In the genomic region with DNA sequence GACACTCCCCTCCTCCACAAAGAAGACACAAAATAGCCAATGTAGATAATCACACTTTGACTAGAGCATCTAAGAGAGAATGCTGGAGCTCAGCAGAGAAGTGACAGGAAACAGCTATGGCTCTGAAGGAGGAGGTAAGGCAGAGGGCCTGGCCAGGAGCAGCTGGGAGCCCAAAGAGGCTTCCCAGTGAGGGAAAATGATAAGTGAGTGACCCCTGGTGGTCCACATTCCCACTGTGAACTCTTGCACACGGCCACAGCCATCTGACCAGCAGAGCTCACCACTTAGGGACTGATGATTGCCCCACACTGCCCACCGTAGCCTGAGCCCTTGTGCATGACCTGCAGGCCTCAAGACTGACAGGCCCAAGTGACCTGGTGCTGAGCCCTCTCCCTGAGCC, we compare ENCODE assay signal across 12 cellular contexts.
DNase-seq lines count a peak whose midpoint lies in the region; ATAC-seq and TF ChIP-seq lines count a peak whose summit lies in the region.
"Had no signal": no experiment of that assay in that cellular context is flagged by ENCODE, and none has a peak within 500 bp of the region (broad histone marks: within the 10 kb centered on the region; RNA-seq: fewer than 3 reads in every experiment).

No MANE protein-coding gene starts in this region.

- no peak overlapping the region for H3K4me3 ChIP-seq in uterus

- no peak overlapping the region for H3K27ac Mint-ChIP-seq in stimulated activated naive B cell treated with anti-CD40 and anti-IgM and Interleukin-4, amounts not matched to agents 10 μg/mL and 1 μg/mL and 100 μg/mL, for 72 hours
- H3K27ac Mint-ChIP-seq: stimulated activated naive CD8-positive, alpha-beta T cell treated with anti-CD3 and anti-CD28 coated beads, Interleukin-15, amount 100 ng/mL, for 72 hours had no signal

- H3K4me3 Mint-ChIP-seq in stimulated activated naive B cell treated with anti-CD40 and anti-IgM and Interleukin-4, amounts not matched to agents 10 μg/mL and 1 μg/mL and 100 μg/mL, for 72 hours = no peak overlapping the region
- H3K4me3 Mint-ChIP-seq: stimulated activated naive CD8-positive, alpha-beta T cell treated with anti-CD3 and anti-CD28 coated beads, Interleukin-15, amount 100 ng/mL, for 72 hours had no signal

- ATAC-seq in HG02623 (IDR thresholded peaks at IDR 0.05; ENCODE audit: unreplicated experiment) = peak; percentile 77
- ATAC-seq in stimulated activated naive B cell treated with anti-CD40 and anti-IgM and Interleukin-4, amounts not matched to agents 10 μg/mL and 1 μg/mL and 100 μg/mL, for 72 hours (replicated peaks) = peak; percentile 63 to 70
- ATAC-seq: stimulated activated naive CD8-positive, alpha-beta T cell treated with anti-CD3 and anti-CD28 coated beads, Interleukin-15, amount 100 ng/mL, for 72 hours had no signal

- H3K36me3 ChIP-seq in uterus = no peaks in the 10 kb centered on the region

- DNase-seq in NCI-H748 (lab: John Stamatoyannopoulos, UW; ENCODE audit: unreplicated experiment) (peak; percentile 7), NCI-H748 treated with DMSO at 0.1 percent for 48 hours (lab: John Stamatoyannopoulos, UW) (no peak), MV-4-11 (lab: John Stamatoyannopoulos, UW) (peak; percentile 7), NCI-H2171 treated with DMSO at 0.1 percent for 48 hours (lab: John Stamatoyannopoulos, UW) (no peak), uterus (no peak)
- no peak for DNase-seq in stimulated activated naive B cell treated with anti-CD40 and anti-IgM and Interleukin-4, amounts not matched to agents 10 μg/mL and 1 μg/mL and 100 μg/mL, for 72 hours
- DNase-seq in NK-92 treated with Interleukin-12 subunit alpha and Interleukin-12 subunit beta, amount 100 ng/mL, for 24 hours (lab: John Stamatoyannopoulos, UW) = no peak
- DNase-seq: 8988T; NCI-H510A; stimulated activated naive CD8-positive, alpha-beta T cell treated with anti-CD3 and anti-CD28 coated beads, Interleukin-15, amount 100 ng/mL, for 72 hours had no signal

- no peak overlapping the region for H3K27ac ChIP-seq in uterus
- H3K27ac ChIP-seq: epithelial cell of prostate had no signal

- H3K4me1 Mint-ChIP-seq in stimulated activated naive B cell treated with anti-CD40 and anti-IgM and Interleukin-4, amounts not matched to agents 10 μg/mL and 1 μg/mL and 100 μg/mL, for 72 hours = peaks cover 0 to under 1% of the 10 kb centered on the region in 2 donors
- H3K4me1 Mint-ChIP-seq: stimulated activated naive CD8-positive, alpha-beta T cell treated with anti-CD3 and anti-CD28 coated beads, Interleukin-15, amount 100 ng/mL, for 72 hours had no signal

- no peaks in the 10 kb centered on the region for H3K27me3 ChIP-seq in uterus

- H3K9me3 ChIP-seq in uterus = no peaks in the 10 kb centered on the region

- H3K27me3 Mint-ChIP-seq in stimulated activated naive B cell treated with anti-CD40 and anti-IgM and Interleukin-4, amounts not matched to agents 10 μg/mL and 1 μg/mL and 100 μg/mL, for 72 hours = no peaks in the 10 kb centered on the region
- H3K27me3 Mint-ChIP-seq: stimulated activated naive CD8-positive, alpha-beta T cell treated with anti-CD3 and anti-CD28 coated beads, Interleukin-15, amount 100 ng/mL, for 72 hours had no signal

- no peaks in the 10 kb centered on the region for H3K4me1 ChIP-seq in uterus

- H3K9me3 Mint-ChIP-seq in stimulated activated naive B cell treated with anti-CD40 and anti-IgM and Interleukin-4, amounts not matched to agents 10 μg/mL and 1 μg/mL and 100 μg/mL, for 72 hours = peaks cover 4 to 7% of the 10 kb centered on the region in 2 donors

- peaks cover 0 to 5% of the 10 kb centered on the region in 2 donors for H3K36me3 Mint-ChIP-seq in stimulated activated naive B cell treated with anti-CD40 and anti-IgM and Interleukin-4, amounts not matched to agents 10 μg/mL and 1 μg/mL and 100 μg/mL, for 72 hours

- no peak for TF ChIP-seq POLR2A in uterus (IDR thresholded peaks at IDR 0.05)

- no peak for TF ChIP-seq CTCF in uterus (IDR thresholded peaks at IDR 0.05)

- intact Hi-C loops in uterus (cut with DNase I; ENCODE audit: low total_unique reads) = no loop called here

Comparison
In these comparisons a context has a peak if more than half of its experiments do, and no peak if none do; other contexts are left out.
1. DNase-seq: peak in NCI-H748 (single experiment) and MV-4-11 (single experiment); none in NCI-H748 treated with DMSO at 0.1 percent for 48 hours (single experiment), stimulated activated naive B cell treated with anti-CD40 and anti-IgM and Interleukin-4, amounts not matched to agents 10 μg/mL and 1 μg/mL and 100 μg/mL, for 72 hours (single experiment), NK-92 treated with Interleukin-12 subunit alpha and Interleukin-12 subunit beta, amount 100 ng/mL, for 24 hours (single experiment), NCI-H2171 treated with DMSO at 0.1 percent for 48 hours (single experiment) and uterus (0 of 2).